Comparison of ENCODE assay signal across 39 cellular contexts in the genomic region with DNA sequence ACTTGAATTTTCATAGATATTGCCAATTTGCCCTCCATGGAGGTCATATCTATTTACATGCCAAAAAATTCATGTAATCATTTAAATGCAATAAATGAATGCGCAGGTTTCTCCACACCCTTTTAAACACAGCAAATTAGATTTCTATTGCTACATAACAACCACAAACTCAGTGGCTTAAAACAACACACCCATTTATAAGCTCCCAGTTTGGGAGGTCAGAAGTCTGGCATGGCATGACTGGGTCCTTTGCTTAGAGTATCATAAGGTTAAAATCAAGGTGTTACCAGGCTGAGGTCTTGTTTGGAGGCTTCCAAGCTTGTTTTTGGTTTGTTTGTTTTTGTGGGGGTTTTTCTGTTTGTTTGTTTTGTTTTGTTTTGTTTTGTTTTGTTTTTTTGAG. TPM values are rescaled to one million over a fixed set of nuclear protein-coding genes. Genes with fewer than 3 reads are reported as not detected.
"Had no signal": no experiment of that assay in that cellular context is flagged by ENCODE, and none has a peak within 500 bp of the region (broad histone marks: within the 10 kb centered on the region; RNA-seq: fewer than 3 reads in every experiment).

No MANE protein-coding gene starts in this region.

- H3K36me3 ChIP-seq: adrenal gland, ascending aorta, brain microvascular endothelial cell, breast epithelium, cardiac muscle cell had no signal

- H3K27ac ChIP-seq: adrenal gland, ascending aorta, body of pancreas, brain microvascular endothelial cell, breast epithelium, cardiac muscle cell had no signal

- H3K9me3 ChIP-seq: adrenal gland, body of pancreas had no signal

- H3K4me1 ChIP-seq: adrenal gland, ascending aorta, body of pancreas, breast epithelium had no signal

- ATAC-seq: activated naive CD4-positive, alpha-beta T cell treated with anti-CD3 and anti-CD28 coated beads, Interleukin-2, amount 50 U/mL, for 72 hours; activated naive CD8-positive, alpha-beta T cell treated with anti-CD3 and anti-CD28 coated beads, Interleukin-2, amount 50 U/mL, for 24 hours; activated T-cell treated with anti-CD3 and anti-CD28 coated beads, Interleukin-2, amount 50 U/mL, for 4 hours; activated T-cell treated with anti-CD3 and anti-CD28 coated beads, Interleukin-2, amount 50 U/mL, for 72 hours; activated T-helper 17 cell treated with anti-CD3 and anti-CD28 coated beads, Interleukin-2, amount 50 U/mL, for 72 hours; body of pancreas had no signal

- H3K4me3 ChIP-seq: adrenal gland, ascending aorta, body of pancreas, breast epithelium, cardiac muscle cell had no signal

- DNase-seq: activated effector memory CD4-positive, alpha-beta T cell treated with anti-CD3 and anti-CD28 coated beads, Interleukin-2, amount 50 U/mL, for 16 hours; activated effector memory CD4-positive, alpha-beta T cell treated with Interleukin-2 at 50 U/mL for 16 hours; activated gamma-delta T cell; activated gamma-delta T cell treated with Interleukin-2 at 50 U/mL for 16 hours; activated naive CD4-positive, alpha-beta T cell; activated naive CD4-positive, alpha-beta T cell treated with anti-CD3 and anti-CD28 coated beads for 36 hours; activated naive CD4-positive, alpha-beta T cell treated with anti-CD3 and anti-CD28 coated beads, Interleukin-2, amount 10 ng/mL, durations not matched to agents 7 days and 5 days; activated naive CD4-positive, alpha-beta T cell treated with anti-CD3 and anti-CD28 coated beads, Interleukin-2, amount 50 U/mL, for 16 hours; activated naive CD4-positive, alpha-beta T cell treated with Interleukin-2 at 50 U/mL for 16 hours; activated naive CD8-positive, alpha-beta T cell treated with anti-CD3 and anti-CD28 coated beads for 36 hours; activated naive CD8-positive, alpha-beta T cell treated with anti-CD3 and anti-CD28 coated beads, Interleukin-2, amount 10 ng/mL, durations not matched to agents 7 days and 5 days; activated naive CD8-positive, alpha-beta T cell treated with anti-CD3 and anti-CD28 coated beads, Interleukin-2, amount 50 U/mL, for 24 hours; activated T-cell treated with anti-CD3 and anti-CD28 coated beads for 4 hours; activated T-cell treated with anti-CD3 and anti-CD28 coated beads, Interleukin-2, amount 50 U/mL, for 1 hour; activated T-cell treated with anti-CD3 and anti-CD28 coated beads, Interleukin-2, amount 50 U/mL, for 24 hours; activated T-cell treated with anti-CD3 and anti-CD28 coated beads, Interleukin-2, amount 50 U/mL, for 4 hours; activated T-cell treated with anti-CD3 and anti-CD28 coated beads, Interleukin-2, amount 50 U/mL, for 48 hours; activated T-cell treated with anti-CD3 and anti-CD28 coated beads, Interleukin-2, amount 50 U/mL, for 72 hours; adrenal gland; amniotic stem cell; amygdala; anterior cingulate cortex; body of pancreas; brain microvascular endothelial cell; caudate nucleus; central memory CD4-positive, alpha-beta T cell; cerebellar nuclear complex had no signal

- H3K27me3 ChIP-seq: adrenal gland, ascending aorta, body of pancreas, brain microvascular endothelial cell, breast epithelium, cardiac muscle cell had no signal

RNA-seq across cellular contexts. Expression of a gene that starts 49.9 kb away (rescaled TPM):
- total RNA-seq: activated naive CD4-positive, alpha-beta T cell treated with anti-CD3 and anti-CD28 coated beads for 36 hours; activated naive CD4-positive, alpha-beta T cell treated with anti-CD3 and anti-CD28 coated beads, Interleukin-2, amount 50 U/mL, for 72 hours; activated naive CD8-positive, alpha-beta T cell treated with anti-CD3 and anti-CD28 coated beads for 36 hours; activated naive CD8-positive, alpha-beta T cell treated with anti-CD3 and anti-CD28 coated beads, Interleukin-2, amount 10 ng/mL, durations not matched to agents 7 days and 5 days; activated T-cell treated with anti-CD3 and anti-CD28 coated beads, Interleukin-2, amount 50 U/mL, for 4 hours; activated T-helper 1 cell treated with anti-CD3 and anti-CD28 coated beads, Interleukin-12 subunit alpha, Interleukin-12 subunit beta, Interleukin-2, Interleukin-4 antibody, amounts not matched to agents 30 ng/mL and 10 ng/mL and 1 ng/mL, durations not matched to agents 14 hours and 24 hours and 36 hours; activated T-helper 2 cell treated with anti-CD3 and anti-CD28 coated beads, Interferon-gamma antibody, Interleukin-2, Interleukin-4, amounts not matched to agents 10 μg/mL and 5 μg/mL and 100 μg/mL, durations not matched to agents 14 hours and 24 hours and 36 hours; adrenal gland; aorta; ascending aorta; astrocyte; body of pancreas; breast epithelium; bronchial epithelial cell; cardiac septum had no signal
- polyA plus RNA-seq: adipose tissue, adrenal gland, aorta had no signal
